ENCODE assay signal across 34 cellular contexts in the genomic region with DNA sequence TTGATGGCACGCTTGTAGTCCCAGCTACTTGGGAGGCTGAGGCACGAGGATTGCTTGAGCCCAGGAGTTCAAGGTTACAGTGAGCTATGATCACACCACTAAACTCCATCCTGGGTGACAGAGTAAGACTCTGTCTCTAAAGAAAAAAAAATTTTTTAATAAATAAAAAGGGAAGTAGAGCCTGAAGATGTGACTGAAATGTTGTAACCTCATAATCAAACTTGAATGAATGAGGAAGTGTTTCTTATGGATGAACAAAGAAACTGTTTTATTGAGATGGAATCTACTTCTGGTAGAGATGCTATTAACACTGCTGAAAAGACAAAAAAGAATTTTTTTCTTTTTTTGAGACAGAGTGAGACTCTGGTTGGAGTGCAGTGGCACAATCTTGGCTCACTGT. TPM values are rescaled to one million over a fixed set of nuclear protein-coding genes. Genes with fewer than 3 reads are reported as not detected.
"Had no signal": no experiment of that assay in that cellular context is flagged by ENCODE, and none has a peak within 500 bp of the region (broad histone marks: within the 10 kb centered on the region; RNA-seq: fewer than 3 reads in every experiment).

No MANE protein-coding gene starts in this region.

- ATAC-seq: activated CD4-positive, alpha-beta T cell treated with anti-CD3 and anti-CD28 coated beads for 36 hours; activated T-cell treated with anti-CD3 and anti-CD28 coated beads, Interleukin-2, amount 50 U/mL, for 4 hours; effector memory CD8-positive, alpha-beta T cell; left cardiac atrium; pancreas; psoas muscle; stimulated activated naive CD8-positive, alpha-beta T cell treated with anti-CD3 and anti-CD28 coated beads, Interleukin-15, amount 100 ng/mL, for 72 hours had no signal

- H3K36me3 ChIP-seq: pancreas, right atrium auricular region had no signal

- H3K4me1 Mint-ChIP-seq: activated B cell treated with CpG ODN at 0.5 μM for 24 hours; activated CD4-positive, alpha-beta T cell treated with anti-CD3 and anti-CD28 coated beads for 36 hours; activated naive CD8-positive, alpha-beta T cell treated with anti-CD3 and anti-CD28 coated beads for 36 hours; central memory CD8-positive, alpha-beta T cell; stimulated activated naive CD8-positive, alpha-beta T cell treated with anti-CD3 and anti-CD28 coated beads, Interleukin-15, amount 100 ng/mL, for 72 hours had no signal

- H3K27ac ChIP-seq: breast epithelium, esophagus muscularis mucosa, pancreas, psoas muscle, right atrium auricular region, tibial artery had no signal

- DNase-seq: activated B cell treated with CpG ODN at 0.5 μM for 24 hours; activated CD4-positive, alpha-beta T cell treated with anti-CD3 and anti-CD28 coated beads for 36 hours; activated CD4-positive, alpha-beta T cell treated with anti-CD3 and anti-CD28 coated beads, Interleukin-2, amount 50 U/mL, for 48 hours; activated CD8-positive, alpha-beta memory T cell treated with anti-CD3 and anti-CD28 coated beads, Interleukin-2, amount 50 U/mL, for 48 hours; activated naive CD4-positive, alpha-beta T cell; activated naive CD8-positive, alpha-beta T cell treated with anti-CD3 and anti-CD28 coated beads for 36 hours; activated T-cell treated with anti-CD3 and anti-CD28 coated beads, Interleukin-2, amount 50 U/mL, for 4 hours; effector memory CD8-positive, alpha-beta T cell; head of caudate nucleus; islet precursor cell; left cardiac atrium; mesenchymal stem cell; nephron progenitor cell; pancreas; psoas muscle; stimulated activated CD4-positive, alpha-beta T cell treated with anti-CD3 and anti-CD28 coated beads, Interleukin-12 subunit alpha, Interleukin-12 subunit beta, amount 100 ng/mL, for 4 hours; stimulated activated CD4-positive, alpha-beta T cell treated with anti-CD3 and anti-CD28 coated beads, Interleukin-4, amount 100 ng/mL, for 4 hours; stimulated activated naive CD8-positive, alpha-beta T cell treated with anti-CD3 and anti-CD28 coated beads, Interleukin-15, amount 100 ng/mL, for 72 hours; tibial artery had no signal

- H3K9me3 ChIP-seq: breast epithelium, esophagus muscularis mucosa, pancreas, psoas muscle, right atrium auricular region, tibial artery had no signal

- H3K9me3 Mint-ChIP-seq: activated T-cell treated with anti-CD3 and anti-CD28 coated beads, Interleukin-2, amount 50 U/mL, for 4 hours; activated T-helper 2 cell treated with anti-CD3 and anti-CD28 coated beads, Interferon-gamma antibody, Interleukin-2, Interleukin-4, amounts not matched to agents 10 μg/mL and 5 μg/mL and 100 μg/mL, durations not matched to agents 14 hours and 24 hours and 36 hours; central memory CD8-positive, alpha-beta T cell; effector memory CD8-positive, alpha-beta T cell; T-helper 2 cell treated with Interferon-gamma antibody and Interleukin-4, amounts not matched to agents 5 μg/mL and 100 μg/mL, for 36 hours had no signal

- H3K4me3 Mint-ChIP-seq: activated B cell treated with CpG ODN at 0.5 μM for 24 hours; activated CD4-positive, alpha-beta T cell treated with anti-CD3 and anti-CD28 coated beads for 36 hours; activated naive CD8-positive, alpha-beta T cell treated with anti-CD3 and anti-CD28 coated beads for 36 hours; activated T-cell treated with anti-CD3 and anti-CD28 coated beads, Interleukin-2, amount 50 U/mL, for 4 hours; central memory CD8-positive, alpha-beta T cell; effector memory CD8-positive, alpha-beta T cell; nephron progenitor cell; stimulated activated naive CD8-positive, alpha-beta T cell treated with anti-CD3 and anti-CD28 coated beads, Interleukin-15, amount 100 ng/mL, for 72 hours; T-helper 2 cell treated with Interferon-gamma antibody and Interleukin-4, amounts not matched to agents 5 μg/mL and 100 μg/mL, for 36 hours had no signal

- H3K4me3 ChIP-seq: breast epithelium, esophagus muscularis mucosa, pancreas, psoas muscle, right atrium auricular region, tibial artery had no signal

- H3K27ac Mint-ChIP-seq: activated B cell treated with CpG ODN at 0.5 μM for 24 hours; activated CD4-positive, alpha-beta T cell treated with anti-CD3 and anti-CD28 coated beads for 36 hours; activated naive CD8-positive, alpha-beta T cell treated with anti-CD3 and anti-CD28 coated beads for 36 hours; activated T-helper 2 cell treated with anti-CD3 and anti-CD28 coated beads, Interferon-gamma antibody, Interleukin-2, Interleukin-4, amounts not matched to agents 10 μg/mL and 5 μg/mL and 100 μg/mL, durations not matched to agents 14 hours and 24 hours and 36 hours; effector memory CD8-positive, alpha-beta T cell; nephron progenitor cell; stimulated activated naive CD8-positive, alpha-beta T cell treated with anti-CD3 and anti-CD28 coated beads, Interleukin-15, amount 100 ng/mL, for 72 hours; T-helper 2 cell treated with Interferon-gamma antibody and Interleukin-4, amounts not matched to agents 5 μg/mL and 100 μg/mL, for 36 hours had no signal

- H3K4me1 ChIP-seq: breast epithelium, esophagus muscularis mucosa, pancreas, psoas muscle, right atrium auricular region, tibial artery had no signal

- H3K27me3 ChIP-seq: breast epithelium, pancreas, right atrium auricular region had no signal

RNA-seq across cellular contexts. Expression of gene MAK, which starts 6.7 kb away (rescaled TPM):
- total RNA-seq: activated B cell treated with CpG ODN at 0.5 μM for 24 hours, dermis microvascular lymphatic vessel endothelial cell, endothelial cell of umbilical vein, myocyte had no signal
- polyA plus RNA-seq: endothelial cell of umbilical vein had no signal

RNA-seq across cellular contexts. Expression of gene GCM2, which starts 50.2 kb away (rescaled TPM):
- total RNA-seq: activated B cell treated with CpG ODN at 0.5 μM for 24 hours; activated CD4-positive, alpha-beta T cell treated with anti-CD3 and anti-CD28 coated beads for 36 hours; activated CD8-positive, alpha-beta memory T cell treated with anti-CD3 and anti-CD28 coated beads for 36 hours; activated naive CD8-positive, alpha-beta T cell treated with anti-CD3 and anti-CD28 coated beads for 36 hours; activated T-cell treated with anti-CD3 and anti-CD28 coated beads, Interleukin-2, amount 50 U/mL, for 4 hours; activated T-helper 2 cell treated with anti-CD3 and anti-CD28 coated beads, Interferon-gamma antibody, Interleukin-2, Interleukin-4, amounts not matched to agents 10 μg/mL and 5 μg/mL and 100 μg/mL, durations not matched to agents 14 hours and 24 hours and 36 hours; astrocyte; breast epithelium; dermis microvascular lymphatic vessel endothelial cell; endothelial cell of umbilical vein; esophagus muscularis mucosa; frontal cortex; left cardiac atrium; liver; mononuclear cell; myocyte; pancreas; psoas muscle; right atrium auricular region; urinary bladder had no signal
- polyA plus RNA-seq: endothelial cell of umbilical vein, liver, pancreas, psoas muscle, urinary bladder had no signal

RNA-seq across cellular contexts. Expression of gene SYCP2L, which starts 55.2 kb away (rescaled TPM):
- total RNA-seq: activated CD8-positive, alpha-beta memory T cell treated with anti-CD3 and anti-CD28 coated beads for 36 hours; activated naive CD8-positive, alpha-beta T cell treated with anti-CD3 and anti-CD28 coated beads for 36 hours; dermis microvascular lymphatic vessel endothelial cell; endothelial cell of umbilical vein; mononuclear cell had no signal
- polyA plus RNA-seq: endothelial cell of umbilical vein, liver had no signal
